In the genomic region with DNA sequence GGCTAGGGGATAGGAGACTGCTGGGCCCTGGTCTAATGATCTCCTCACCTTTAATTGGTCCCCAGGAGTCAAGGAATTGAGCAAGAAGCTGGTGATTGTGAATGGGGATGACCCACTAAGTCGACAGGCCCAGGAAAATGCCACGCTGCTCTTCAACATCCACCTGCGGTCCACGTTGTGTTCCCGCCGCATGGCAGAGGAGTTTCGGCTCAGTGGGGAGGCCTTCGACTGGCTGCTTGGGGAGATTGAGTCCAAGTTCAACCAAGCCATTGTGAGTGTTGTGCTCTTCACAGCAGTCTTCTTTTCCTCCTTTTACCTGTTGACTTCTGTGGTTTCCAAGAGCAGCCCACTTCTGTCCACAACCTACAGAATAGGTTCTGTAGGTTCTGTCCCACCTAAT, we compare ENCODE assay signal across 24 cellular contexts. TPM values are rescaled to one million over a fixed set of nuclear protein-coding genes. Genes with fewer than 3 reads are reported as not detected.
DNase-seq lines count a peak whose midpoint lies in the region; TF ChIP-seq lines count a peak whose summit lies in the region.
"Had no signal": no experiment of that assay in that cellular context is flagged by ENCODE, and none has a peak within 500 bp of the region (broad histone marks: within the 10 kb centered on the region; RNA-seq: fewer than 3 reads in every experiment).

No MANE protein-coding gene starts in this region.

- no peaks in the 10 kb centered on the region for H3K9me3 Mint-ChIP-seq in activated T-cell treated with anti-CD3 and anti-CD28 coated beads, Interleukin-2, amount 50 U/mL, for 24 hours
- H3K9me3 Mint-ChIP-seq in activated T-helper 1 cell treated with anti-CD3 and anti-CD28 coated beads, Interleukin-12 subunit alpha, Interleukin-12 subunit beta, Interleukin-2, Interleukin-4 antibody, amounts not matched to agents 30 ng/mL and 10 ng/mL and 1 ng/mL, durations not matched to agents 14 hours and 24 hours and 36 hours, result no peaks in the 10 kb centered on the region
- H3K9me3 Mint-ChIP-seq in endothelial cell (ENCODE audit: unreplicated experiment) (no peaks in the 10 kb centered on the region), type B pancreatic cell (no peaks in the 10 kb centered on the region)
- no peaks in the 10 kb centered on the region for H3K9me3 Mint-ChIP-seq in activated naive CD4-positive, alpha-beta T cell treated with anti-CD3 and anti-CD28 coated beads for 36 hours
- H3K9me3 Mint-ChIP-seq: CD14-positive monocyte, H9 had no signal

- CTCF ChIA-PET in activated naive CD4-positive, alpha-beta T cell treated with anti-CD3 and anti-CD28 coated beads for 36 hours (lab: Charles Lee), result no interaction called here

- peaks cover 93% of the 10 kb centered on the region for H3K36me3 Mint-ChIP-seq in activated T-cell treated with anti-CD3 and anti-CD28 coated beads, Interleukin-2, amount 50 U/mL, for 24 hours (ENCODE audit: low read depth)
- peaks cover 69% of the 10 kb centered on the region for H3K36me3 Mint-ChIP-seq in activated T-helper 1 cell treated with anti-CD3 and anti-CD28 coated beads, Interleukin-12 subunit alpha, Interleukin-12 subunit beta, Interleukin-2, Interleukin-4 antibody, amounts not matched to agents 30 ng/mL and 10 ng/mL and 1 ng/mL, durations not matched to agents 14 hours and 24 hours and 36 hours (ENCODE audit: low read depth)
- H3K36me3 Mint-ChIP-seq in endothelial cell (ENCODE audit: low read depth, unreplicated experiment), result peaks cover 50% of the 10 kb centered on the region
- peaks cover 47% of the 10 kb centered on the region for H3K36me3 Mint-ChIP-seq in type B pancreatic cell
- peaks cover 63% of the 10 kb centered on the region for H3K36me3 Mint-ChIP-seq in activated naive CD4-positive, alpha-beta T cell treated with anti-CD3 and anti-CD28 coated beads for 36 hours (ENCODE audit: low read depth)

- TF ChIP-seq CTCF in endothelial cell (IDR thresholded peaks at IDR 0.05; ENCODE audit: unreplicated experiment), result no peak
- TF ChIP-seq CTCF in type B pancreatic cell (conservative IDR thresholded peaks at IDR 0.05), result no peak

- no peak overlapping the region for H3K4me3 Mint-ChIP-seq in activated T-cell treated with anti-CD3 and anti-CD28 coated beads, Interleukin-2, amount 50 U/mL, for 24 hours
- H3K4me3 Mint-ChIP-seq in activated T-helper 1 cell treated with anti-CD3 and anti-CD28 coated beads, Interleukin-12 subunit alpha, Interleukin-12 subunit beta, Interleukin-2, Interleukin-4 antibody, amounts not matched to agents 30 ng/mL and 10 ng/mL and 1 ng/mL, durations not matched to agents 14 hours and 24 hours and 36 hours, result no peak overlapping the region
- H3K4me3 Mint-ChIP-seq in endothelial cell (ENCODE audit: unreplicated experiment) (peak overlapping the region; percentile 71), type B pancreatic cell (no peak overlapping the region)
- H3K4me3 Mint-ChIP-seq in activated naive CD4-positive, alpha-beta T cell treated with anti-CD3 and anti-CD28 coated beads for 36 hours, result no peak overlapping the region
- H3K4me3 Mint-ChIP-seq: CD14-positive monocyte had no signal

- no peaks in the 10 kb centered on the region for H3K27me3 Mint-ChIP-seq in activated T-cell treated with anti-CD3 and anti-CD28 coated beads, Interleukin-2, amount 50 U/mL, for 24 hours
- H3K27me3 Mint-ChIP-seq in activated T-helper 1 cell treated with anti-CD3 and anti-CD28 coated beads, Interleukin-12 subunit alpha, Interleukin-12 subunit beta, Interleukin-2, Interleukin-4 antibody, amounts not matched to agents 30 ng/mL and 10 ng/mL and 1 ng/mL, durations not matched to agents 14 hours and 24 hours and 36 hours (ENCODE audit: insufficient read depth), result no peaks in the 10 kb centered on the region
- H3K27me3 Mint-ChIP-seq in endothelial cell (ENCODE audit: unreplicated experiment) (peaks cover 4% of the 10 kb centered on the region), type B pancreatic cell (no peaks in the 10 kb centered on the region)
- no peaks in the 10 kb centered on the region for H3K27me3 Mint-ChIP-seq in activated naive CD4-positive, alpha-beta T cell treated with anti-CD3 and anti-CD28 coated beads for 36 hours (ENCODE audit: low read depth)

- intact Hi-C loops in activated T-helper 1 cell treated with anti-CD3 and anti-CD28 coated beads, Interleukin-12 subunit alpha, Interleukin-12 subunit beta, Interleukin-2, Interleukin-4 antibody, amounts not matched to agents 30 ng/mL and 10 ng/mL and 1 ng/mL, durations not matched to agents 14 hours and 24 hours and 36 hours (cut with micrococcal nuclease), result loop anchor here (5.0 kb wide), 2 partner anchors 66 to 146 kb away; a partner anchor contains a TSS
- intact Hi-C loops in activated naive CD4-positive, alpha-beta T cell treated with anti-CD3 and anti-CD28 coated beads for 36 hours (cut with micrococcal nuclease), result no loop called here

- peak overlapping the region; percentile 53 for H3K27ac Mint-ChIP-seq in activated T-cell treated with anti-CD3 and anti-CD28 coated beads, Interleukin-2, amount 50 U/mL, for 24 hours
- H3K27ac Mint-ChIP-seq in activated T-helper 1 cell treated with anti-CD3 and anti-CD28 coated beads, Interleukin-12 subunit alpha, Interleukin-12 subunit beta, Interleukin-2, Interleukin-4 antibody, amounts not matched to agents 30 ng/mL and 10 ng/mL and 1 ng/mL, durations not matched to agents 14 hours and 24 hours and 36 hours, result peak overlapping the region; percentile 48
- peak overlapping the region; percentile 30 for H3K27ac Mint-ChIP-seq in endothelial cell (ENCODE audit: unreplicated experiment)
- peak overlapping the region; percentile 57 for H3K27ac Mint-ChIP-seq in type B pancreatic cell
- H3K27ac Mint-ChIP-seq in activated naive CD4-positive, alpha-beta T cell treated with anti-CD3 and anti-CD28 coated beads for 36 hours, result no peak overlapping the region

- DNase-seq in activated T-cell treated with anti-CD3 and anti-CD28 coated beads, Interleukin-2, amount 50 U/mL, for 24 hours, result no peak
- DNase-seq in activated T-cell treated with anti-CD3 and anti-CD28 coated beads, Interleukin-2, amount 50 U/mL, for 48 hours, result no peak
- DNase-seq in activated T-helper 1 cell treated with anti-CD3 and anti-CD28 coated beads, Interleukin-12 subunit alpha, Interleukin-12 subunit beta, Interleukin-2, Interleukin-4 antibody, amounts not matched to agents 30 ng/mL and 10 ng/mL and 1 ng/mL, durations not matched to agents 14 hours and 24 hours and 36 hours (ENCODE audit: low spot score), result no peak
- no peak for DNase-seq in endothelial cell (ENCODE audit: low spot score)
- no peak for DNase-seq in type B pancreatic cell (ENCODE audit: extremely low spot score, unreplicated experiment)
- no peak for DNase-seq in activated naive CD4-positive, alpha-beta T cell treated with anti-CD3 and anti-CD28 coated beads for 36 hours
- no peak for DNase-seq in activated naive CD4-positive, alpha-beta T cell (lab: John Stamatoyannopoulos, UW)
- DNase-seq: Calu3, DMS153, H9, Karpas-422, NCI-H1092 treated with DMSO at 0.1 percent for 48 hours, NCI-H1436, NCI-H187, NCI-H2081 treated with DMSO at 0.1 percent for 48 hours, NCI-H2171, NCI-H226, NCI-H510A, NCI-H69, SHP77 treated with DMSO at 0.1 percent for 48 hours had no signal

- H3K4me1 Mint-ChIP-seq in activated T-cell treated with anti-CD3 and anti-CD28 coated beads, Interleukin-2, amount 50 U/mL, for 24 hours (ENCODE audit: low read depth), result no peaks in the 10 kb centered on the region
- H3K4me1 Mint-ChIP-seq in activated T-helper 1 cell treated with anti-CD3 and anti-CD28 coated beads, Interleukin-12 subunit alpha, Interleukin-12 subunit beta, Interleukin-2, Interleukin-4 antibody, amounts not matched to agents 30 ng/mL and 10 ng/mL and 1 ng/mL, durations not matched to agents 14 hours and 24 hours and 36 hours (ENCODE audit: low read depth), result no peaks in the 10 kb centered on the region
- H3K4me1 Mint-ChIP-seq in endothelial cell (ENCODE audit: unreplicated experiment) (no peaks in the 10 kb centered on the region), type B pancreatic cell (ENCODE audit: unreplicated experiment) (no peaks in the 10 kb centered on the region)
- H3K4me1 Mint-ChIP-seq in activated naive CD4-positive, alpha-beta T cell treated with anti-CD3 and anti-CD28 coated beads for 36 hours (ENCODE audit: low read depth), result no peaks in the 10 kb centered on the region
- H3K4me1 Mint-ChIP-seq: CD14-positive monocyte, H9 had no signal

RNA-seq across cellular contexts. Expression of a gene that starts 19.4 kb away (rescaled TPM):
- total RNA-seq in activated T-helper 1 cell treated with anti-CD3 and anti-CD28 coated beads, Interleukin-12 subunit alpha, Interleukin-12 subunit beta, Interleukin-2, Interleukin-4 antibody, amounts not matched to agents 30 ng/mL and 10 ng/mL and 1 ng/mL, durations not matched to agents 14 hours and 24 hours and 36 hours, result 221 and 223 TPM in 2 replicates
- 198 TPM for total RNA-seq in endothelial cell (ENCODE audit: unreplicated experiment)
- 175 and 244 TPM in 2 replicates for total RNA-seq in type B pancreatic cell (ENCODE audit: low replicate concordance)
- total RNA-seq in activated naive CD4-positive, alpha-beta T cell treated with anti-CD3 and anti-CD28 coated beads for 36 hours, result 100 to 1,000 TPM; 204 to 205 TPM

RNA-seq across cellular contexts. Expression of a gene that starts 22.3 kb away (rescaled TPM):
- not detected in 2 replicates for total RNA-seq in activated T-helper 1 cell treated with anti-CD3 and anti-CD28 coated beads, Interleukin-12 subunit alpha, Interleukin-12 subunit beta, Interleukin-2, Interleukin-4 antibody, amounts not matched to agents 30 ng/mL and 10 ng/mL and 1 ng/mL, durations not matched to agents 14 hours and 24 hours and 36 hours
- not detected for total RNA-seq in endothelial cell (ENCODE audit: unreplicated experiment)
- not detected in 2 replicates for total RNA-seq in type B pancreatic cell (ENCODE audit: low replicate concordance)
- not detected for total RNA-seq in activated naive CD4-positive, alpha-beta T cell treated with anti-CD3 and anti-CD28 coated beads for 36 hours
- total RNA-seq: Calu3, GM23248, H9, HT1080, M059J had no signal

RNA-seq across cellular contexts. Expression of a gene that starts 24.1 kb away (rescaled TPM):
- total RNA-seq in activated T-helper 1 cell treated with anti-CD3 and anti-CD28 coated beads, Interleukin-12 subunit alpha, Interleukin-12 subunit beta, Interleukin-2, Interleukin-4 antibody, amounts not matched to agents 30 ng/mL and 10 ng/mL and 1 ng/mL, durations not matched to agents 14 hours and 24 hours and 36 hours, result 15.1 and 16.0 TPM in 2 replicates
- total RNA-seq in endothelial cell (ENCODE audit: unreplicated experiment), result 21.5 TPM
- 34.5 and 76.6 TPM in 2 replicates for total RNA-seq in type B pancreatic cell (ENCODE audit: low replicate concordance)
- total RNA-seq in activated naive CD4-positive, alpha-beta T cell treated with anti-CD3 and anti-CD28 coated beads for 36 hours, result 1 to 10 TPM; 9.2 to 9.4 TPM

RNA-seq across cellular contexts. Expression of a gene that starts 45.3 kb away (rescaled TPM):
- total RNA-seq in activated T-helper 1 cell treated with anti-CD3 and anti-CD28 coated beads, Interleukin-12 subunit alpha, Interleukin-12 subunit beta, Interleukin-2, Interleukin-4 antibody, amounts not matched to agents 30 ng/mL and 10 ng/mL and 1 ng/mL, durations not matched to agents 14 hours and 24 hours and 36 hours, result 18.6 and 26.5 TPM in 2 replicates
- 16.3 TPM for total RNA-seq in endothelial cell (ENCODE audit: unreplicated experiment)
- 4.3 and 11.3 TPM in 2 replicates for total RNA-seq in type B pancreatic cell (ENCODE audit: low replicate concordance)
- total RNA-seq in activated naive CD4-positive, alpha-beta T cell treated with anti-CD3 and anti-CD28 coated beads for 36 hours, result 1 to 10 TPM; 5.8 to 7.4 TPM

RNA-seq across cellular contexts. Expression of a gene that starts 55.0 kb away (rescaled TPM):
- total RNA-seq in activated T-helper 1 cell treated with anti-CD3 and anti-CD28 coated beads, Interleukin-12 subunit alpha, Interleukin-12 subunit beta, Interleukin-2, Interleukin-4 antibody, amounts not matched to agents 30 ng/mL and 10 ng/mL and 1 ng/mL, durations not matched to agents 14 hours and 24 hours and 36 hours, result 2.2 and 3.3 TPM in 2 replicates
- total RNA-seq in endothelial cell (ENCODE audit: unreplicated experiment), result 5.6 TPM
- total RNA-seq in type B pancreatic cell (ENCODE audit: low replicate concordance), result 2.4 and 3.5 TPM in 2 replicates
- 1 to 10 TPM; 2.1 to 2.6 TPM for total RNA-seq in activated naive CD4-positive, alpha-beta T cell treated with anti-CD3 and anti-CD28 coated beads for 36 hours
- total RNA-seq: GM23248 had no signal
